Comparison of ENCODE assay signal across 30 cellular contexts in genomic region chr10:953836-954235, GRCh38.
"Had no signal": no experiment of that assay in that cellular context is flagged by ENCODE, and none has a peak within 500 bp of the region (broad histone marks: within the 10 kb centered on the region; RNA-seq: fewer than 3 reads in every experiment).

No MANE protein-coding gene starts in this region.

- H3K27ac ChIP-seq: brain microvascular endothelial cell, epithelial cell of prostate, esophagus squamous epithelium, gastroesophageal sphincter, WERI-Rb-1 had no signal

- H3K4me3 ChIP-seq: esophagus squamous epithelium, gastroesophageal sphincter had no signal

- ATAC-seq: activated CD4-positive, CD25-positive, alpha-beta regulatory T cell treated with anti-CD3 and anti-CD28 coated beads, Interleukin-2, amount 50 U/mL, for 24 hours; activated CD8-positive, alpha-beta T cell treated with anti-CD3 and anti-CD28 coated beads for 36 hours; activated naive CD4-positive, alpha-beta T cell treated with anti-CD3 and anti-CD28 coated beads, Interleukin-2, amount 50 U/mL, for 72 hours; activated T-cell treated with anti-CD3 and anti-CD28 coated beads, Interleukin-2, amount 50 U/mL, for 4 hours; activated T-helper 17 cell treated with anti-CD3 and anti-CD28 coated beads, Interleukin-2, amount 50 U/mL, for 72 hours; effector memory CD8-positive, alpha-beta T cell; gastroesophageal sphincter; T-helper 17 cell had no signal

- H3K27ac Mint-ChIP-seq: activated B cell treated with CpG ODN at 0.5 μM for 24 hours; activated CD8-positive, alpha-beta T cell treated with anti-CD3 and anti-CD28 coated beads for 36 hours; activated naive CD4-positive, alpha-beta T cell treated with anti-CD3 and anti-CD28 coated beads for 36 hours; activated naive CD8-positive, alpha-beta T cell treated with anti-CD3 and anti-CD28 coated beads, Interleukin-2, amount 10 ng/mL, durations not matched to agents 7 days and 5 days; activated T-helper 17 cell treated with anti-CD3 and anti-CD28 coated beads, Interleukin-2, amount 50 U/mL, for 72 hours; effector memory CD8-positive, alpha-beta T cell; T-helper 17 cell; T-helper 2 cell treated with Interferon-gamma antibody and Interleukin-4, amounts not matched to agents 5 μg/mL and 100 μg/mL, for 36 hours had no signal

- H3K4me1 ChIP-seq: gastroesophageal sphincter had no signal

- H3K27me3 Mint-ChIP-seq: activated CD8-positive, alpha-beta T cell treated with anti-CD3 and anti-CD28 coated beads for 36 hours had no signal

- H3K36me3 Mint-ChIP-seq: activated naive CD4-positive, alpha-beta T cell treated with anti-CD3 and anti-CD28 coated beads, Interleukin-2, amount 50 U/mL, for 72 hours; activated naive CD8-positive, alpha-beta T cell treated with anti-CD3 and anti-CD28 coated beads, Interleukin-2, amount 10 ng/mL, durations not matched to agents 7 days and 5 days had no signal

- H3K9me3 ChIP-seq: esophagus squamous epithelium, gastroesophageal sphincter had no signal

- DNase-seq: activated B cell treated with CpG ODN at 0.5 μM for 24 hours; activated CD4-positive, alpha-beta T cell treated with anti-CD3 and anti-CD28 coated beads for 48 hours; activated CD4-positive, alpha-beta T cell treated with anti-CD3 and anti-CD28 coated beads, Interleukin-2, amount 50 U/mL, for 1 hour; activated CD4-positive, alpha-beta T cell treated with anti-CD3 and anti-CD28 coated beads, Interleukin-2, amount 50 U/mL, for 48 hours; activated CD8-positive, alpha-beta memory T cell treated with anti-CD3 and anti-CD28 coated beads for 24 hours; activated CD8-positive, alpha-beta T cell treated with anti-CD3 and anti-CD28 coated beads for 36 hours; activated effector memory CD4-positive, alpha-beta T cell treated with Interleukin-2 at 50 U/mL for 16 hours; activated gamma-delta T cell treated with Interleukin-2 at 50 U/mL for 16 hours; activated naive CD4-positive, alpha-beta T cell treated with anti-CD3 and anti-CD28 coated beads for 36 hours; activated naive CD8-positive, alpha-beta T cell treated with anti-CD3 and anti-CD28 coated beads, Interleukin-2, amount 10 ng/mL, durations not matched to agents 7 days and 5 days; activated T-cell treated with anti-CD3 and anti-CD28 coated beads, Interleukin-2, amount 50 U/mL, for 4 hours; anterior cingulate cortex; brain microvascular endothelial cell; cortex of kidney; dermis blood vessel endothelial cell; effector CD4-positive, alpha-beta T cell; effector memory CD8-positive, alpha-beta T cell; esophagus squamous epithelium; foreskin melanocyte; T-helper 1 cell; T-helper 17 cell; T1000; WERI-Rb-1 had no signal

- H3K4me3 Mint-ChIP-seq: activated B cell treated with CpG ODN at 0.5 μM for 24 hours; activated CD8-positive, alpha-beta T cell treated with anti-CD3 and anti-CD28 coated beads for 36 hours; activated naive CD4-positive, alpha-beta T cell treated with anti-CD3 and anti-CD28 coated beads for 36 hours; activated naive CD8-positive, alpha-beta T cell treated with anti-CD3 and anti-CD28 coated beads, Interleukin-2, amount 10 ng/mL, durations not matched to agents 7 days and 5 days; activated T-cell treated with anti-CD3 and anti-CD28 coated beads, Interleukin-2, amount 50 U/mL, for 4 hours; activated T-helper 17 cell treated with anti-CD3 and anti-CD28 coated beads, Interleukin-2, amount 50 U/mL, for 72 hours; central memory CD8-positive, alpha-beta T cell; effector memory CD8-positive, alpha-beta T cell; T-helper 17 cell; T-helper 2 cell treated with Interferon-gamma antibody and Interleukin-4, amounts not matched to agents 5 μg/mL and 100 μg/mL, for 36 hours had no signal

- H3K4me1 Mint-ChIP-seq: activated T-helper 17 cell treated with anti-CD3 and anti-CD28 coated beads, Interleukin-2, amount 50 U/mL, for 72 hours; central memory CD8-positive, alpha-beta T cell; T-helper 17 cell had no signal

- H3K36me3 ChIP-seq: brain microvascular endothelial cell, esophagus squamous epithelium, gastroesophageal sphincter, WERI-Rb-1 had no signal

- H3K27me3 ChIP-seq: brain microvascular endothelial cell had no signal

- H3K9me3 Mint-ChIP-seq: activated B cell treated with CpG ODN at 0.5 μM for 24 hours; activated CD8-positive, alpha-beta T cell treated with anti-CD3 and anti-CD28 coated beads for 36 hours; activated naive CD4-positive, alpha-beta T cell treated with anti-CD3 and anti-CD28 coated beads for 36 hours; activated naive CD4-positive, alpha-beta T cell treated with anti-CD3 and anti-CD28 coated beads, Interleukin-2, amount 50 U/mL, for 72 hours; activated naive CD8-positive, alpha-beta T cell treated with anti-CD3 and anti-CD28 coated beads, Interleukin-2, amount 10 ng/mL, durations not matched to agents 7 days and 5 days; activated T-cell treated with anti-CD3 and anti-CD28 coated beads, Interleukin-2, amount 50 U/mL, for 4 hours; activated T-helper 17 cell treated with anti-CD3 and anti-CD28 coated beads, Interleukin-2, amount 50 U/mL, for 72 hours; central memory CD8-positive, alpha-beta T cell; effector memory CD8-positive, alpha-beta T cell; T-helper 2 cell treated with Interferon-gamma antibody and Interleukin-4, amounts not matched to agents 5 μg/mL and 100 μg/mL, for 36 hours had no signal
